1 cellular context compared by ENCODE assay signal in genomic region chr15:43085921-43086320, GRCh38.
TF ChIP-seq lines count a peak whose summit lies in the region.

No MANE protein-coding gene starts in this region.

TF ChIP-seq in GM23338, 12 proteins besides CTCF, POLR2A, EP300 and RAD21 (continued from another document):
- TF ChIP-seq ZNF462 (CRISPR knock-in tag; IDR thresholded peaks at IDR 0.05) (no peak), ZNF114 (CRISPR knock-in tag; IDR thresholded peaks at IDR 0.05) (no peak), EZH2 (IDR thresholded peaks at IDR 0.05; ENCODE audit: low read depth, unreplicated experiment) (no peak), POLR2AphosphoS5 (IDR thresholded peaks at IDR 0.05; ENCODE audit: low read depth) (no peak), ETS1 (IDR thresholded peaks at IDR 0.05) (no peak), EZH2phosphoT487 (IDR thresholded peaks at IDR 0.05; ENCODE audit: unreplicated experiment) (no peak)
